9 cellular contexts compared by ENCODE assay signal in genomic region chr7:150340024-150340749, GRCh38. TPM values are rescaled to one million over a fixed set of nuclear protein-coding genes. Genes with fewer than 3 reads are reported as not detected.
DNase-seq lines count a peak whose midpoint lies in the region; ATAC-seq, FAIRE-seq and TF ChIP-seq lines count a peak whose summit lies in the region.
"Had no signal": no experiment of that assay in that cellular context is flagged by ENCODE, and none has a peak within 500 bp of the region (broad histone marks: within the 10 kb centered on the region; RNA-seq: fewer than 3 reads in every experiment).

No MANE protein-coding gene starts in this region.

- H3K27ac ChIP-seq in GM23248 = no peak overlapping the region
- H3K27ac ChIP-seq in GM12878 (ENCODE audit: control insufficient read depth, insufficient read depth) = no peak overlapping the region
- H3K27ac ChIP-seq in skin epidermis = peak overlapping the region in 11 of 21 experiments; percentile 25 to 83 (median 55)

- no peak overlapping the region for H3K9ac ChIP-seq in GM23248
- no peak overlapping the region for H3K9ac ChIP-seq in GM12878 (ENCODE audit: control insufficient read depth, insufficient read depth, low read length)

- H3K9me2 ChIP-seq in GM23248 (ENCODE audit: insufficient read depth) = no peaks in the 10 kb centered on the region

- CTCF ChIA-PET in GM12878 (lab: Yijun Ruan, JAX) = interaction anchor here (0.8 kb wide), 1 partner anchor 656 kb away, joined by 4 read pairs; no protein-coding TSS in a partner anchor

- POLR2A ChIA-PET in GM12878 (lab: Charles Lee) = no interaction called here

- H3K4me2 ChIP-seq in GM23248 (ENCODE audit: unreplicated experiment) (no peak overlapping the region), GM12878 (ENCODE audit: control insufficient read depth, insufficient read depth) (0 out of 2 replicates have a peak overlapping the region, but pooled peaks have one; percentile 13)

- H2AFZ ChIP-seq in GM23248 (no peak overlapping the region), GM12878 (ENCODE audit: control insufficient read depth, low read depth, low read length) (no peak overlapping the region)

- TF ChIP-seq CTCF in GM12878 (IDR thresholded peaks at IDR 0.05 in 2 of 3, conservative IDR thresholded peaks at IDR 0.05 in 1 of 3; ENCODE audit: control insufficient read depth in 2 of 3, extremely low read depth in 1 of 3, insufficient read depth in 1 of 3, low read depth in 3 of 3, low read length in 3 of 3) (no peak), kidney epithelial cell (IDR thresholded peaks at IDR 0.05; ENCODE audit: insufficient read depth, low read length, poor library complexity, severe bottlenecking) (no peak)

- intact Hi-C loops in GM12878 (cut with micrococcal nuclease; ENCODE audit: unreplicated experiment) = no loop called here

- 0 out of 2 replicates have a peak, but pooled peaks cover 3% of the 10 kb centered on the region for H3K4me1 ChIP-seq in GM23248 (ENCODE audit: insufficient read depth)
- H3K4me1 ChIP-seq in GM12878 (ENCODE audit: control insufficient read depth, insufficient read depth, low read length) = peaks cover 8% of the 10 kb centered on the region

- RAD21 ChIA-PET in GM12878 (lab: Charles Lee; ENCODE audit: unreplicated experiment) = no interaction called here

- WGBS in GM23248 (ENCODE audit: low coverage in 1 of 2, low lambda C conversion rate in 2 of 2, missing lambda C conversion rate in 2 of 2), 2 experiments = 16 to 18% methylated on average over 24 to 28 of the region's 39 CpGs
- 50% methylated on average over 39 of the region's 39 CpGs for WGBS in GM12878 (ENCODE audit: insufficient coverage, insufficient replicate concordance, low lambda C conversion rate, missing lambda C conversion rate)

- no peak for TF ChIP-seq EP300 in GM12878 (IDR thresholded peaks at IDR 0.05; ENCODE audit: borderline replicate concordance in 1 of 2, control insufficient read depth in 1 of 2, low read depth in 2 of 2, low read length in 2 of 2)

- TF ChIP-seq RAD21 in GM12878 (IDR thresholded peaks at IDR 0.05; ENCODE audit: insufficient read depth, low read depth, low read length) = no peak

- H3K36me3 ChIP-seq in GM23248 (ENCODE audit: low read depth) (no peaks in the 10 kb centered on the region), GM12878 (ENCODE audit: control insufficient read depth in 2 of 2, insufficient read depth in 2 of 2, low read length in 1 of 2) (peaks cover 0 to 7% of the 10 kb centered on the region in 2 experiments; a peak in 2 of 4 replicates), kidney epithelial cell (ENCODE audit: control insufficient read depth, insufficient read depth, low read length) (no peaks in the 10 kb centered on the region)

- H3K79me2 ChIP-seq in GM23248 (ENCODE audit: insufficient read depth) = no peaks in the 10 kb centered on the region
- no peaks in the 10 kb centered on the region for H3K79me2 ChIP-seq in GM12878 (ENCODE audit: control insufficient read depth, insufficient read depth, low read length)

- H3K9me3 ChIP-seq in GM23248 (ENCODE audit: low read depth) (no peaks in the 10 kb centered on the region), GM12878 (replicated peaks; ENCODE audit: control insufficient read depth, insufficient read depth, low read length) (peaks cover 5% of the 10 kb centered on the region; the same call in 2 of the 3 replicates)

- BruUV-seq in GM12878 (replicated peaks; lab: Mats Ljungman, UMichigan) = no TSS peak

- no peaks in the 10 kb centered on the region for H3F3A ChIP-seq in GM23248 (ENCODE audit: insufficient read depth)

- H4K20me1 ChIP-seq in GM23248 (ENCODE audit: insufficient read depth) = no peaks in the 10 kb centered on the region
- no peaks in the 10 kb centered on the region for H4K20me1 ChIP-seq in GM12878 (ENCODE audit: control insufficient read depth, insufficient read depth)

- DNase-seq in GM23248 (peak; percentile 25), GM12878 (ENCODE audit: low read depth, low spot score) (no peak), kidney epithelial cell (ENCODE audit: low read depth) (no peak), NCI-H526 (lab: John Stamatoyannopoulos, UW) (no peak)

- in situ Hi-C loops in GM23248 (cut with MboI) = no loop called here
- in situ Hi-C loops in GM12878 (cut with MboI) = no loop called here

- H3K27me3 ChIP-seq in GM23248 (replicated peaks; ENCODE audit: insufficient read depth) (peaks cover 26% of the 10 kb centered on the region), GM12878 (replicated peaks in 1 of 2; ENCODE audit: control insufficient read depth in 2 of 2, insufficient read depth in 2 of 2, low read length in 1 of 2) (peaks cover 0 to 5% of the 10 kb centered on the region in 2 experiments; a peak in 2 of 4 replicates), kidney epithelial cell (ENCODE audit: control insufficient read depth, insufficient read depth, low read length) (peaks cover 12% of the 10 kb centered on the region)

- SMC1A ChIA-PET in GM12878 (lab: Charles Lee; ENCODE audit: uncharacterized antibody, unreplicated experiment) = no interaction called here

- FAIRE-seq in GM12878 (lab: Jason Lieb, UNC) = no peak

- ATAC-seq in GM12878 (no peak), GM19324 (IDR thresholded peaks at IDR 0.05; ENCODE audit: low FRiP score, unreplicated experiment) (no peak), GM21619 (IDR thresholded peaks at IDR 0.05; ENCODE audit: unreplicated experiment) (no peak), GM19035 (IDR thresholded peaks at IDR 0.05; ENCODE audit: unreplicated experiment) (no peak)

- TF ChIP-seq POLR2A in GM12878 (IDR thresholded peaks at IDR 0.05; ENCODE audit: low read depth, low read length) = no peak

- H3K4me3 ChIP-seq in GM23248 (no peak overlapping the region), GM12878 (no peak overlapping the region), kidney epithelial cell (ENCODE audit: low read depth, low read length) (peak overlapping the region; percentile 40), skin epidermis (peak overlapping the region; percentile 12 to 44 (median 31))

RNA-seq across cellular contexts. Expression of gene RARRES2, which starts 1.2 kb away (rescaled TPM):
- not detected in 2 replicates for total RNA-seq in GM23248 (2014; rRNA removed; shearing (Covaris generic))
- polyA plus RNA-seq in GM23248 (2016; fragmentation: Nextera tagmentation; extraction: Ambion mirVana) (not detected in 2 replicates), GM12878 (2011; rRNA removed) (not detected in 2 replicates), GM12878 (2014; fragmentation: Illumina TruSeq; extraction: Trizol) (0.29 TPM in 1 of 2 replicates, not detected in the other), GM12878 (2014; fragmentation: Nextera tagmentation; extraction: Ambion mirVana) (under 1 TPM in 1 of 2 experiments, not detected in 1; 0.13 TPM), GM12878 (2014; rRNA removed) (0.18 and 0.41 TPM in 2 replicates), GM12878 (2016; fragmentation: Nextera tagmentation; extraction: Ambion mirVana) (under 1 TPM; 0.40 to 1.00 TPM)
- total RNA-seq in GM12878 (2013; cell fraction: nucleolus; rRNA removed) = not detected in 2 replicates
- total RNA-seq in GM12878 (2014; rRNA removed) (0.23 and 0.33 TPM in 2 replicates), GM12878 (2014; rRNA removed; fragmentation: Illumina TruSeq; extraction: Trizol) (not detected in 2 replicates), GM12878 (2021) (0.96 and 2.2 TPM in 2 replicates), kidney epithelial cell (0.38 and 2.3 TPM in 2 replicates)
- polyA plus RNA-seq in GM12878 (2011; ENCODE audit: low read depth) = 1.8 TPM
- not detected in 2 replicates for polyA plus RNA-seq in GM12878 (2011; cell fraction: cytosol; rRNA removed)
- not detected in 2 replicates for polyA plus RNA-seq in GM12878 (2011; cell fraction: nucleus; rRNA removed)
- polyA plus RNA-seq in GM12878 (2012) = 1.9 and 2.2 TPM in 2 replicates
- not detected in 2 replicates for polyA minus RNA-seq in GM12878 (2011; rRNA and poly(A)+ RNA removed)
- not detected in 2 replicates for polyA minus RNA-seq in GM12878 (2011; cell fraction: cytosol; rRNA and poly(A)+ RNA removed)
- not detected in 2 replicates for polyA minus RNA-seq in GM12878 (2011; cell fraction: nucleus; rRNA and poly(A)+ RNA removed)
- polyA plus RNA-seq: IgD-negative memory B cell had no signal

RNA-seq across cellular contexts. Expression of gene ACTR3C, which starts 16.8 kb away (rescaled TPM):
- total RNA-seq in GM23248 (2014; rRNA removed; shearing (Covaris generic)) = not detected in 2 replicates
- not detected in 2 replicates for polyA plus RNA-seq in GM23248 (2016; fragmentation: Nextera tagmentation; extraction: Ambion mirVana)
- 55.8 and 61.6 TPM in 2 replicates for total RNA-seq in GM12878 (2013; cell fraction: nucleolus; rRNA removed)
- 8.6 and 8.9 TPM in 2 replicates for total RNA-seq in GM12878 (2014; rRNA removed)
- 6.1 and 6.3 TPM in 2 replicates for total RNA-seq in GM12878 (2014; rRNA removed; fragmentation: Illumina TruSeq; extraction: Trizol)
- 3.5 and 6.5 TPM in 2 replicates for total RNA-seq in GM12878 (2021)
- polyA plus RNA-seq in GM12878 (2011; ENCODE audit: low read depth) = 2.2 TPM
- 7.4 and 8.6 TPM in 2 replicates for polyA plus RNA-seq in GM12878 (2011; rRNA removed)
- polyA plus RNA-seq in GM12878 (2011; cell fraction: cytosol; rRNA removed) = 3.3 and 4.1 TPM in 2 replicates
- 11.1 and 14.7 TPM in 2 replicates for polyA plus RNA-seq in GM12878 (2011; cell fraction: nucleus; rRNA removed)
- polyA plus RNA-seq in GM12878 (2012) = 1.7 and 2.2 TPM in 2 replicates
- polyA plus RNA-seq in GM12878 (2014; fragmentation: Illumina TruSeq; extraction: Trizol) = 3.3 and 3.4 TPM in 2 replicates
- 1 to 10 TPM; 2.0 to 2.7 TPM for polyA plus RNA-seq in GM12878 (2014; fragmentation: Nextera tagmentation; extraction: Ambion mirVana)
- polyA plus RNA-seq in GM12878 (2014; rRNA removed) = 5.3 and 5.6 TPM in 2 replicates
- 10 to 100 TPM in 1 of 2 experiments, 1 to 10 TPM in 1; 6.6 to 10.2 TPM for polyA plus RNA-seq in GM12878 (2016; fragmentation: Nextera tagmentation; extraction: Ambion mirVana)
- polyA minus RNA-seq in GM12878 (2011; rRNA and poly(A)+ RNA removed) = 21.7 and 27.0 TPM in 2 replicates
- polyA minus RNA-seq in GM12878 (2011; cell fraction: cytosol; rRNA and poly(A)+ RNA removed) = 8.3 and 8.6 TPM in 2 replicates
- polyA minus RNA-seq in GM12878 (2011; cell fraction: nucleus; rRNA and poly(A)+ RNA removed) = 69.0 and 127 TPM in 2 replicates
- 3.3 and 4.0 TPM in 2 replicates for total RNA-seq in kidney epithelial cell

RNA-seq across cellular contexts. Expression of gene LRRC61, which starts 17.0 kb away (rescaled TPM):
- not detected in 2 replicates for total RNA-seq in GM23248 (2014; rRNA removed; shearing (Covaris generic))
- polyA plus RNA-seq in GM23248 (2016; fragmentation: Nextera tagmentation; extraction: Ambion mirVana) (not detected in 2 replicates), GM12878 (2011; rRNA removed) (9.6 and 16.3 TPM in 2 replicates), GM12878 (2014; fragmentation: Illumina TruSeq; extraction: Trizol) (3.6 and 5.9 TPM in 2 replicates), GM12878 (2014; fragmentation: Nextera tagmentation; extraction: Ambion mirVana) (1 to 10 TPM; 1.4 to 2.5 TPM), GM12878 (2014; rRNA removed) (27.3 and 32.4 TPM in 2 replicates), GM12878 (2016; fragmentation: Nextera tagmentation; extraction: Ambion mirVana) (10 to 100 TPM; 44.9 to 54.2 TPM)
- 16.2 and 18.9 TPM in 2 replicates for total RNA-seq in GM12878 (2013; cell fraction: nucleolus; rRNA removed)
- total RNA-seq in GM12878 (2014; rRNA removed) (26.9 and 32.6 TPM in 2 replicates), GM12878 (2014; rRNA removed; fragmentation: Illumina TruSeq; extraction: Trizol) (6.9 and 9.2 TPM in 2 replicates), GM12878 (2021) (28.9 and 31.1 TPM in 2 replicates), kidney epithelial cell (63.4 and 70.8 TPM in 2 replicates)
- 6.5 TPM for polyA plus RNA-seq in GM12878 (2011; ENCODE audit: low read depth)
- polyA plus RNA-seq in GM12878 (2011; cell fraction: cytosol; rRNA removed) = 34.0 and 39.8 TPM in 2 replicates
- 16.1 and 23.6 TPM in 2 replicates for polyA plus RNA-seq in GM12878 (2011; cell fraction: nucleus; rRNA removed)
- 14.1 and 17.4 TPM in 2 replicates for polyA plus RNA-seq in GM12878 (2012)
- 19.7 and 23.8 TPM in 2 replicates for polyA minus RNA-seq in GM12878 (2011; rRNA and poly(A)+ RNA removed)
- polyA minus RNA-seq in GM12878 (2011; cell fraction: cytosol; rRNA and poly(A)+ RNA removed) = 18.7 and 22.9 TPM in 2 replicates
- polyA minus RNA-seq in GM12878 (2011; cell fraction: nucleus; rRNA and poly(A)+ RNA removed) = 5.9 and 13.7 TPM in 2 replicates

RNA-seq across cellular contexts. Expression of gene REPIN1, which starts 28.4 kb away (rescaled TPM):
- total RNA-seq in GM23248 (2014; rRNA removed; shearing (Covaris generic)) = 48.1 and 53.5 TPM in 2 replicates
- polyA plus RNA-seq in GM23248 (2016; fragmentation: Nextera tagmentation; extraction: Ambion mirVana) (15.8 and 17.3 TPM in 2 replicates), GM12878 (2011; rRNA removed) (56.3 and 88.0 TPM in 2 replicates), GM12878 (2014; fragmentation: Illumina TruSeq; extraction: Trizol) (22.3 and 47.3 TPM in 2 replicates), GM12878 (2014; fragmentation: Nextera tagmentation; extraction: Ambion mirVana) (10 to 100 TPM in 1 of 2 experiments, 1 to 10 TPM in 1; 5.1 to 12.6 TPM), GM12878 (2014; rRNA removed) (139 and 159 TPM in 2 replicates), GM12878 (2016; fragmentation: Nextera tagmentation; extraction: Ambion mirVana) (10 to 100 TPM; 66.4 to 87.4 TPM)
- total RNA-seq in GM12878 (2013; cell fraction: nucleolus; rRNA removed) = 152 and 192 TPM in 2 replicates
- total RNA-seq in GM12878 (2014; rRNA removed) (111 and 122 TPM in 2 replicates), GM12878 (2014; rRNA removed; fragmentation: Illumina TruSeq; extraction: Trizol) (32.1 and 38.7 TPM in 2 replicates), GM12878 (2021) (161 and 172 TPM in 2 replicates), kidney epithelial cell (144 and 150 TPM in 2 replicates)
- polyA plus RNA-seq in GM12878 (2011; ENCODE audit: low read depth) = 43.7 TPM
- polyA plus RNA-seq in GM12878 (2011; cell fraction: cytosol; rRNA removed) = 135 and 158 TPM in 2 replicates
- 309 and 343 TPM in 2 replicates for polyA plus RNA-seq in GM12878 (2011; cell fraction: nucleus; rRNA removed)
- polyA plus RNA-seq in GM12878 (2012) = 96.5 and 107 TPM in 2 replicates
- polyA minus RNA-seq in GM12878 (2011; rRNA and poly(A)+ RNA removed) = 40.9 and 86.3 TPM in 2 replicates
- polyA minus RNA-seq in GM12878 (2011; cell fraction: cytosol; rRNA and poly(A)+ RNA removed) = 35.8 and 41.2 TPM in 2 replicates
- polyA minus RNA-seq in GM12878 (2011; cell fraction: nucleus; rRNA and poly(A)+ RNA removed) = 59.8 and 89.9 TPM in 2 replicates

RNA-seq across cellular contexts. Expression of gene ZNF775, which starts 38.9 kb away (rescaled TPM):
- 3.9 and 5.2 TPM in 2 replicates for total RNA-seq in GM23248 (2014; rRNA removed; shearing (Covaris generic))
- polyA plus RNA-seq in GM23248 (2016; fragmentation: Nextera tagmentation; extraction: Ambion mirVana) (0.75 and 1.6 TPM in 2 replicates), GM12878 (2011; rRNA removed) (1.8 and 3.6 TPM in 2 replicates), GM12878 (2014; fragmentation: Illumina TruSeq; extraction: Trizol) (0.32 and 0.71 TPM in 2 replicates), GM12878 (2014; fragmentation: Nextera tagmentation; extraction: Ambion mirVana) (under 1 TPM; 0.05 to 0.46 TPM), GM12878 (2014; rRNA removed) (9.7 and 11.8 TPM in 2 replicates), GM12878 (2016; fragmentation: Nextera tagmentation; extraction: Ambion mirVana) (1 to 10 TPM in 1 of 2 experiments, under 1 TPM in 1; 0.62 to 1.4 TPM)
- 7.9 and 10.6 TPM in 2 replicates for total RNA-seq in GM12878 (2013; cell fraction: nucleolus; rRNA removed)
- total RNA-seq in GM12878 (2014; rRNA removed) (7.2 and 11.0 TPM in 2 replicates), GM12878 (2014; rRNA removed; fragmentation: Illumina TruSeq; extraction: Trizol) (2.3 and 2.8 TPM in 2 replicates), GM12878 (2021) (12.1 and 14.3 TPM in 2 replicates), kidney epithelial cell (8.0 and 10.1 TPM in 2 replicates)
- polyA plus RNA-seq in GM12878 (2011; ENCODE audit: low read depth) = 1.1 TPM
- 3.6 and 8.5 TPM in 2 replicates for polyA plus RNA-seq in GM12878 (2011; cell fraction: cytosol; rRNA removed)
- 9.0 and 11.2 TPM in 2 replicates for polyA plus RNA-seq in GM12878 (2011; cell fraction: nucleus; rRNA removed)
- 5.9 and 7.2 TPM in 2 replicates for polyA plus RNA-seq in GM12878 (2012)
- 1.1 and 3.0 TPM in 2 replicates for polyA minus RNA-seq in GM12878 (2011; rRNA and poly(A)+ RNA removed)
- 3.5 and 5.1 TPM in 2 replicates for polyA minus RNA-seq in GM12878 (2011; cell fraction: cytosol; rRNA and poly(A)+ RNA removed)
- polyA minus RNA-seq in GM12878 (2011; cell fraction: nucleus; rRNA and poly(A)+ RNA removed) = 2.3 and 4.7 TPM in 2 replicates

Comparison
In these comparisons a context has a peak if more than half of its experiments do, and no peak if none do; other contexts are left out.
1. H3K27ac ChIP-seq: peak in skin epidermis (11 of 21); none in GM23248 (single experiment) and GM12878 (single experiment).
2. H3K4me3 ChIP-seq: peak in kidney epithelial cell (single experiment) and skin epidermis (7 of 7); none in GM23248 (single experiment) and GM12878 (single experiment).